ENCODE assay signal across 8 cellular contexts in the genomic region with DNA sequence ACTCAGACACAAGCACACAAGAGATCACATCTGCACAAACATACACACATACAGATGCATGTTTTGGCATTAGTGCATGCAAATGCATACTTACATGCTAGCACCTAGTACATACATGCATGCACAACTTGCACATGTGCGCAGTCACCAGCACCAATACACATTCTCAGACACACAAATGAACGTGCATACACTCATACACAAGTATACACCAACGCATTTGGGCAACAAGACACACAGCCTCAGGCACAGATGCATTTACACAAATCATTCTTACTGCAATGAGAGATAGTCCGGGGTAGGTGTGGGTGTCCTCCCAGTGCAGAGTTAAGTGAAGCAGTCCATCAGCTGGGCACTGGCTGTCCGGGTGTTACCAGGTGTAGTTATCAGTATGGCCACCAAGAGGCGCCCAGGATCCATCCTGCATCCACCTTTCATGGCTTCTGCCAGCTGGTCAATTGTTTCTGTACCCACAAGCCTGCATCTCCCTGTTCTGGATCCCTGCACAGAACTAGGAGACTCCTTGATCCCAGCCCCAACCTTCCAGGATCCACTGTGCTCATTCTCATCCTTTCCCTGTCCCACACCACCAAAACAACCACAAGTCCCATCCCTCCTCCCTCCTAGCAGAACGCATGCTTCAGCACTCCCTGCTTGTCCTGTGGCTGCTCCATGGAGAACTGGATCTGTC. TPM values are rescaled to one million over a fixed set of nuclear protein-coding genes. Genes with fewer than 3 reads are reported as not detected.
A peak's percentile ranks its signal among the peaks of the same experiment; 100 is the strongest.
DNase-seq lines count a peak whose midpoint lies in the region; ATAC-seq and TF ChIP-seq lines count a peak whose summit lies in the region.

No MANE protein-coding gene starts in this region.

- H3K36me3 Mint-ChIP-seq in nephron progenitor cell (ENCODE audit: low read depth) (peaks cover 6% of the 10 kb centered on the region), type B pancreatic cell (no peaks in the 10 kb centered on the region)

- H3K4me3 ChIP-seq in fibroblast of mammary gland (ENCODE audit: control insufficient read depth, low read depth, low read length) = no peak overlapping the region

- DNase-seq in A172 (ENCODE audit: low spot score) (peak; percentile 70), NCI-H526 treated with DMSO at 0.1 percent for 48 hours (lab: John Stamatoyannopoulos, UW) (peak; percentile 35), fibroblast of mammary gland (ENCODE audit: low read depth) (peak; percentile 66), nephron progenitor cell (peak; percentile 77), type B pancreatic cell (ENCODE audit: extremely low spot score, unreplicated experiment) (no peak)
- DNase-seq in activated CD8-positive, alpha-beta memory T cell treated with anti-CD3 and anti-CD28 coated beads for 48 hours (ENCODE audit: low read depth in 2 of 3, low spot score in 2 of 3) = peak in 2 of 3 experiments; percentile 16 to 24

- H3K4me3 Mint-ChIP-seq in nephron progenitor cell = no peak overlapping the region
- no peak overlapping the region for H3K4me3 Mint-ChIP-seq in type B pancreatic cell

- H3K9me3 Mint-ChIP-seq in nephron progenitor cell (no peaks in the 10 kb centered on the region), type B pancreatic cell (no peaks in the 10 kb centered on the region)

- no peak overlapping the region for H3K27ac Mint-ChIP-seq in nephron progenitor cell
- H3K27ac Mint-ChIP-seq in type B pancreatic cell = no peak overlapping the region

- H3K4me1 Mint-ChIP-seq in nephron progenitor cell (peaks cover 21% of the 10 kb centered on the region), type B pancreatic cell (ENCODE audit: unreplicated experiment) (peaks cover 18% of the 10 kb centered on the region)

- ATAC-seq in HG03196 (IDR thresholded peaks at IDR 0.05; ENCODE audit: unreplicated experiment) = peak; percentile 73

- H3K27me3 Mint-ChIP-seq in nephron progenitor cell (ENCODE audit: low read depth, poor library complexity) (peaks cover 72% of the 10 kb centered on the region), type B pancreatic cell (peaks cover 19% of the 10 kb centered on the region)

- TF ChIP-seq CTCF in GM12873 (IDR thresholded peaks at IDR 0.05; ENCODE audit: insufficient read depth, low read depth, low read length, missing control alignments) = peak; percentile 96
- peak; percentile 86 for TF ChIP-seq CTCF in fibroblast of mammary gland (conservative IDR thresholded peaks at IDR 0.05; ENCODE audit: control insufficient read depth, insufficient read depth, low read depth, low read length)
- TF ChIP-seq CTCF in nephron progenitor cell (IDR thresholded peaks at IDR 0.05) = peak; percentile 85
- TF ChIP-seq CTCF in type B pancreatic cell (conservative IDR thresholded peaks at IDR 0.05) = peak; percentile 88

RNA-seq across cellular contexts. Expression of a gene that starts 27.4 kb away (rescaled TPM):
- not detected in 2 replicates for total RNA-seq in A172 (2014; rRNA removed; shearing (Covaris generic))
- 0.14 TPM in 1 of 2 replicates, not detected in the other for total RNA-seq in type B pancreatic cell (ENCODE audit: low replicate concordance)

RNA-seq across cellular contexts. Expression of a gene that starts 49.2 kb away (rescaled TPM):
- total RNA-seq in A172 (2014; rRNA removed; shearing (Covaris generic)) = 0.07 and 0.55 TPM in 2 replicates
- 0.64 and 4.9 TPM in 2 replicates for total RNA-seq in type B pancreatic cell (ENCODE audit: low replicate concordance)

RNA-seq across cellular contexts. Expression of a gene that starts 55.1 kb away (rescaled TPM):
- 97.9 and 111 TPM in 2 replicates for total RNA-seq in A172 (2014; rRNA removed; shearing (Covaris generic))
- 53.2 and 70.1 TPM in 2 replicates for total RNA-seq in type B pancreatic cell (ENCODE audit: low replicate concordance)
